Comparison of ENCODE assay signal across 1 cellular context in genomic region chr9:87515086-87515485, GRCh38.
TF ChIP-seq lines count a peak whose summit lies in the region.

No MANE protein-coding gene starts in this region.

TF ChIP-seq in HepG2, 621 proteins besides CTCF, POLR2A, EP300 and RAD21 (continued from another document):
- TF ChIP-seq ZBTB37 (CRISPR knock-in tag; IDR thresholded peaks at IDR 0.05), result no peak
- no peak for TF ChIP-seq HIVEP1 (CRISPR knock-in tag; IDR thresholded peaks at IDR 0.05)
